Comparison of ENCODE assay signal across 9 cellular contexts in genomic region chr5:141615991-141616715, GRCh38. TPM values are rescaled to one million over a fixed set of nuclear protein-coding genes. Genes with fewer than 3 reads are reported as not detected.
DNase-seq lines count a peak whose midpoint lies in the region; ATAC-seq and TF ChIP-seq lines count a peak whose summit lies in the region.
"Had no signal": no experiment of that assay in that cellular context is flagged by ENCODE, and none has a peak within 500 bp of the region (broad histone marks: within the 10 kb centered on the region; RNA-seq: fewer than 3 reads in every experiment).

No MANE protein-coding gene starts in this region.

- H3K27ac ChIP-seq in mammary epithelial cell (ENCODE audit: insufficient read depth, low read depth, low read length): no peak overlapping the region
- peak overlapping the region; percentile 31 for H3K27ac ChIP-seq in neuronal stem cell (replicated peaks; ENCODE audit: low read length)
- H3K27ac ChIP-seq: SJSA1 had no signal

- H2AK5ac ChIP-seq in neuronal stem cell (ENCODE audit: low read depth, low read length): no peak overlapping the region

- H2BK5ac ChIP-seq in neuronal stem cell (ENCODE audit: low read length): no peak overlapping the region

- no peak overlapping the region for H2BK12ac ChIP-seq in neuronal stem cell (ENCODE audit: low read length)

- peak overlapping the region; percentile 90 for H3K4me2 ChIP-seq in Loucy (ENCODE audit: low read depth, low read length, poor library complexity, severe bottlenecking)
- peak overlapping the region; percentile 90 for H3K4me2 ChIP-seq in mammary epithelial cell (ENCODE audit: insufficient read depth, low read depth, low read length)
- H3K4me2 ChIP-seq in neuronal stem cell (ENCODE audit: insufficient read depth, low read length, poor library complexity, severe bottlenecking): no peak overlapping the region

- H3K4me3 ChIP-seq in GM12864 (ENCODE audit: low read depth, low read length) (peak overlapping the region; percentile 79), Loucy (ENCODE audit: low read length, poor library complexity, severe bottlenecking) (peak overlapping the region; percentile 79), mammary epithelial cell (replicated peaks in 1 of 3; ENCODE audit: insufficient read depth in 1 of 3, low read depth in 2 of 3, low read length in 3 of 3) (peak overlapping the region in 2 of 3 experiments; percentile 71 to 100), neuronal stem cell (ENCODE audit: low read length in 2 of 2) (no peak overlapping the region)
- H3K4me3 ChIP-seq: SJSA1 had no signal

- no peak overlapping the region for H2BK15ac ChIP-seq in neuronal stem cell (ENCODE audit: low read length)

- DNase-seq in GM12864 (ENCODE audit: low read depth) (no peak), mammary epithelial cell (no peak), neuronal stem cell (ENCODE audit: low spot score) (no peak)

- no peak overlapping the region for H4K91ac ChIP-seq in neuronal stem cell (ENCODE audit: low read depth, low read length, poor library complexity)

- no peak overlapping the region for H3K4ac ChIP-seq in neuronal stem cell (ENCODE audit: low read length)

- H3K36me3 ChIP-seq in Loucy (ENCODE audit: insufficient read depth, low read length) (peaks cover 14% of the 10 kb centered on the region; the same call in 1 of the 2 replicates), mammary epithelial cell (ENCODE audit: insufficient read depth, low read length) (peaks cover 18% of the 10 kb centered on the region), neuronal stem cell (replicated peaks in 1 of 2; ENCODE audit: control insufficient read depth in 2 of 2, insufficient read depth in 2 of 2, low read length in 2 of 2) (peaks cover 3 to 42% of the 10 kb centered on the region in 2 donors)

- H3K27me3 ChIP-seq in Loucy (ENCODE audit: insufficient read depth, low read length, poor library complexity, severe bottlenecking) (no peaks in the 10 kb centered on the region), mammary epithelial cell (ENCODE audit: insufficient read depth, low read length) (no peaks in the 10 kb centered on the region), neuronal stem cell (ENCODE audit: control insufficient read depth in 3 of 3, insufficient read depth in 3 of 3, low read depth in 1 of 3, low read length in 3 of 3) (no peaks in the 10 kb centered on the region)
- H3K27me3 ChIP-seq: SJSA1 had no signal

- no peak overlapping the region for H4K8ac ChIP-seq in neuronal stem cell (ENCODE audit: low read depth, low read length)

- H3K9ac ChIP-seq in Loucy (ENCODE audit: low read depth, low read length, poor library complexity, severe bottlenecking): peak overlapping the region; percentile 76
- H3K9ac ChIP-seq in mammary epithelial cell (ENCODE audit: insufficient read depth, low read length): no peak overlapping the region
- H3K9ac ChIP-seq in neuronal stem cell (ENCODE audit: low read depth, low read length, poor library complexity): no peak overlapping the region

- dilution Hi-C loops in mammary epithelial cell (cut with HindIII; ENCODE audit: low sequenced_read_pairs): no loop called here

- H2AFZ ChIP-seq in Loucy (ENCODE audit: low read length): no peak overlapping the region
- H2AFZ ChIP-seq in mammary epithelial cell (ENCODE audit: low read depth, low read length): no peak overlapping the region
- no peak overlapping the region for H2AFZ ChIP-seq in neuronal stem cell (ENCODE audit: low read length)

- no peak for ATAC-seq in HG02763 (IDR thresholded peaks at IDR 0.05; ENCODE audit: unreplicated experiment)
- ATAC-seq in GM19324 (IDR thresholded peaks at IDR 0.05; ENCODE audit: low FRiP score, unreplicated experiment): no peak
- ATAC-seq in GM18502 (IDR thresholded peaks at IDR 0.05; ENCODE audit: poor library complexity, unreplicated experiment): no peak
- ATAC-seq in HG03565 (IDR thresholded peaks at IDR 0.05; ENCODE audit: unreplicated experiment): no peak

- peaks cover 59% of the 10 kb centered on the region for H4K20me1 ChIP-seq in Loucy (ENCODE audit: insufficient read depth, low read length, poor library complexity, severe bottlenecking)
- H4K20me1 ChIP-seq in mammary epithelial cell (ENCODE audit: insufficient read depth, low read length): peaks cover 3% of the 10 kb centered on the region

- peaks cover 2% of the 10 kb centered on the region for H3K79me1 ChIP-seq in neuronal stem cell (ENCODE audit: low read depth, low read length)

- H3F3A ChIP-seq in Loucy (ENCODE audit: low read depth): no peaks in the 10 kb centered on the region

- no peak overlapping the region for H2BK120ac ChIP-seq in neuronal stem cell (ENCODE audit: low read depth, low read length)

- CTCF ChIA-PET in mammary epithelial cell (lab: Charles Lee; ENCODE audit: low non-redundant PET): no interaction called here

- no peak overlapping the region for H3K23ac ChIP-seq in neuronal stem cell (ENCODE audit: low read depth, low read length, poor library complexity)

- H3K79me2 ChIP-seq in Loucy (ENCODE audit: insufficient read depth, low read length): peaks cover 76% of the 10 kb centered on the region
- peaks cover 76% of the 10 kb centered on the region for H3K79me2 ChIP-seq in mammary epithelial cell (ENCODE audit: insufficient read depth, low read length)

- no peak overlapping the region for H3K14ac ChIP-seq in neuronal stem cell (ENCODE audit: low read length)

- intact Hi-C loops in mammary epithelial cell (cut with micrococcal nuclease): no loop called here

- TF ChIP-seq CTCF in GM12864 (IDR thresholded peaks at IDR 0.05; ENCODE audit: low read depth, low read length, missing control alignments) (no peak), Loucy (conservative IDR thresholded peaks at IDR 0.05; ENCODE audit: low read length) (no peak), mammary epithelial cell (conservative IDR thresholded peaks at IDR 0.05 in 1 of 2, IDR thresholded peaks at IDR 0.05 in 1 of 2; ENCODE audit: extremely low read depth in 1 of 2, insufficient read depth in 1 of 2, low read depth in 1 of 2, low read length in 2 of 2) (no peak)

- in situ Hi-C loops in mammary epithelial cell (cut with MboI; ENCODE audit: low sequenced_read_pairs in 2 of 2): no loop called here

- no peaks in the 10 kb centered on the region for H3K9me3 ChIP-seq in Loucy (ENCODE audit: insufficient read depth, low read depth, low read length)
- no peaks in the 10 kb centered on the region for H3K9me3 ChIP-seq in mammary epithelial cell (replicated peaks; ENCODE audit: insufficient read depth, low read length)
- H3K9me3 ChIP-seq in neuronal stem cell (replicated peaks in 1 of 2; ENCODE audit: control insufficient read depth in 2 of 2, insufficient read depth in 1 of 2, low read depth in 1 of 2, low read length in 2 of 2): peaks cover 0 to 13% of the 10 kb centered on the region in 2 donors
- H3K9me3 ChIP-seq: SJSA1 had no signal

- H3K18ac ChIP-seq in neuronal stem cell (ENCODE audit: low read length): no peak overlapping the region

- no TSS peak for BruUV-seq in mammary epithelial cell (replicated peaks; lab: Mats Ljungman, UMichigan)

- WGBS in mammary epithelial cell (ENCODE audit: low coverage, missing lambda C conversion rate): 63% methylated on average over 9 of the region's 9 CpGs
- WGBS in neuronal stem cell (ENCODE audit: extremely low coverage in 2 of 2, insufficient read length in 2 of 2, insufficient replicate concordance in 1 of 2), 2 donors: no CpG with 5 or more reads among the region's 9 CpGs

- H3K9me2 ChIP-seq in Loucy (replicated peaks; ENCODE audit: low read depth, low read length): no peaks in the 10 kb centered on the region

- H3K4me1 ChIP-seq in Loucy (ENCODE audit: insufficient read depth, low read length, poor library complexity, severe bottlenecking): peaks cover 54% of the 10 kb centered on the region
- peaks cover 23% of the 10 kb centered on the region for H3K4me1 ChIP-seq in mammary epithelial cell (ENCODE audit: insufficient read depth, low read length)
- peaks cover 9 to 10% of the 10 kb centered on the region in 2 donors for H3K4me1 ChIP-seq in neuronal stem cell (ENCODE audit: control insufficient read depth in 2 of 2, insufficient read depth in 1 of 2, low read depth in 1 of 2, low read length in 2 of 2)

RNA-seq across cellular contexts. Expression of gene DIAPH1, which starts 2.6 kb away (rescaled TPM):
- total RNA-seq in mammary epithelial cell: 100 to 1,000 TPM in 1 of 2 donors, 10 to 100 TPM in 1; 52.0 to 178 TPM
- polyA plus RNA-seq in mammary epithelial cell: 128 TPM
- 507 TPM for polyA minus RNA-seq in mammary epithelial cell
- 34.7 TPM for polyA plus RNA-seq in neuronal stem cell (2013, experiment 1 of 2)
- 34.1 TPM for polyA plus RNA-seq in neuronal stem cell (2013, experiment 2 of 2)

RNA-seq across cellular contexts. Expression of gene HDAC3, which starts 20.5 kb away (rescaled TPM):
- total RNA-seq in mammary epithelial cell: 10 to 100 TPM; 57.7 to 61.5 TPM
- 84.5 TPM for polyA plus RNA-seq in mammary epithelial cell
- 163 TPM for polyA minus RNA-seq in mammary epithelial cell
- polyA plus RNA-seq in neuronal stem cell (2013, experiment 1 of 2): 61.4 TPM
- 61.9 TPM for polyA plus RNA-seq in neuronal stem cell (2013, experiment 2 of 2)

RNA-seq across cellular contexts. Expression of gene RELL2, which starts 20.6 kb away (rescaled TPM):
- total RNA-seq in mammary epithelial cell: 10 to 100 TPM in 1 of 2 donors, 1 to 10 TPM in 1; 5.7 to 12.1 TPM
- 11.0 TPM for polyA plus RNA-seq in mammary epithelial cell
- 14.6 TPM for polyA minus RNA-seq in mammary epithelial cell
- 2.6 TPM for polyA plus RNA-seq in neuronal stem cell (2013, experiment 1 of 2)
- 2.5 TPM for polyA plus RNA-seq in neuronal stem cell (2013, experiment 2 of 2)

RNA-seq across cellular contexts. Expression of gene FCHSD1, which starts 35.1 kb away (rescaled TPM):
- 10 to 100 TPM; 23.7 to 32.0 TPM for total RNA-seq in mammary epithelial cell
- 12.3 TPM for polyA plus RNA-seq in mammary epithelial cell
- polyA minus RNA-seq in mammary epithelial cell: 17.2 TPM
- 11.3 TPM for polyA plus RNA-seq in neuronal stem cell (2013, experiment 1 of 2)
- polyA plus RNA-seq in neuronal stem cell (2013, experiment 2 of 2): 10.9 TPM

Comparison
In these comparisons a context has a peak if more than half of its experiments do, and no peak if none do; other contexts are left out.
1. H3K4me3 ChIP-seq: peak in GM12864 (single experiment), Loucy (single experiment) and mammary epithelial cell (2 of 3); none in neuronal stem cell (0 of 2).